Comparison of ENCODE assay signal across 9 cellular contexts in the genomic region with DNA sequence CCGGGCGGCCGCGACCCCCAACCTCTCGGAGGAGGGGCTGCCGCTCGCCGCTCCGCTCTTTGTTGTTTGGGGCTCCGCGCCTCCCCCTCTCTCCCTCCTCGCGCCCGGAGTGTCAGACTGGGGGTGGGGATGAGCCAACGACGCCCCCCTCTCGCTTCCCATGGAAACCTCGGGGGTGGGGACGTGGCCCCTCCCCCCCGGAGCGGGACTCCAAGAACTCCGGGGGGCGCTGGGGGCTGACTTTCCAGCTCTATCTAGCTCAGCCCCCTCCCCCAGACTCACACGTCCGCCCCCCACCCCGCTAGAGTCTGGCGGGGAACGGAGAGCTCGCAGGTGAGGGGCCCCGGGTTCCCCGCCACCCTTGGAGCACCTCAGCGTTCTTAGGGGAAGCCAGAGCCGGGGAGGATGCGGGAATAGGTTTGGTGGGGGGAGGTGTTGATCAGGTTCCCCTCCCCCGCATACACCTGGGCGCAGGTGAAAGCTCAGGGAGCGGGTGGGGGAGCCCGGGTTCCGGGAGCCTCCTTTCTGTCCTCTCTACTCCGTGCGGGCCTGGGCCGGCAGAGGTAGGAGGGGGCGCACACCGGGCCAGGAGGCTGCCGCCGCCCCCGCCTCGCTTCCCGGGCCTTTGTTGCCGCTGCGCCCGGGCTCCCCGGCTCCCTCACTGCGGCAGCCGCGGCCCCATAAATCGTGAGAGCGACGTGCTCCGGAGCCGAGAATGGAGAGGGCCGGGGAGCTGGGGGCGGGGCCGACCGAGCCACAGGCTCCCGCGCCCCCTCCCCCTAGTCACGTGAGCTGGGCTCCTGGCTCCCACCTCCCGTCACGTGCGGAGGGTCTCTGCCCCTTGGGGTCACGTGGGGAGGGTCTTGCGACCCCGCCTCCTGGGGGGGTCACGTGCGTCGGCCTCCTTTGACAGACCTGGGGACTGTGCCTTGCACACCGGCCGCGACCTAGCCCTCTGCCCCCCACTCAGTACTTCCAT. TPM values are rescaled to one million over a fixed set of nuclear protein-coding genes. Genes with fewer than 3 reads are reported as not detected.
DNase-seq lines count a peak whose midpoint lies in the region; ATAC-seq and TF ChIP-seq lines count a peak whose summit lies in the region.
"Had no signal": no experiment of that assay in that cellular context is flagged by ENCODE, and none has a peak within 500 bp of the region (broad histone marks: within the 10 kb centered on the region; RNA-seq: fewer than 3 reads in every experiment).

No MANE protein-coding gene starts in this region.

- intact Hi-C loops in mucosa of descending colon (cut with DNase I, micrococcal nuclease), result no loop called here

- H3K27me3 Mint-ChIP-seq in activated naive CD8-positive, alpha-beta T cell treated with anti-CD3 and anti-CD28 coated beads, Interleukin-2, amount 50 U/mL, for 24 hours, result peaks cover 45% of the 10 kb centered on the region

- no peak for ATAC-seq in activated naive CD8-positive, alpha-beta T cell treated with anti-CD3 and anti-CD28 coated beads, Interleukin-2, amount 50 U/mL, for 24 hours
- ATAC-seq in mucosa of descending colon, result no peak

- H3K4me1 Mint-ChIP-seq in activated naive CD8-positive, alpha-beta T cell treated with anti-CD3 and anti-CD28 coated beads, Interleukin-2, amount 50 U/mL, for 24 hours, result peaks cover 42% of the 10 kb centered on the region

- peak overlapping the region; percentile 43 for H3K4me3 Mint-ChIP-seq in activated naive CD8-positive, alpha-beta T cell treated with anti-CD3 and anti-CD28 coated beads, Interleukin-2, amount 50 U/mL, for 24 hours

- no peaks in the 10 kb centered on the region for H3K36me3 Mint-ChIP-seq in activated naive CD8-positive, alpha-beta T cell treated with anti-CD3 and anti-CD28 coated beads, Interleukin-2, amount 50 U/mL, for 24 hours (ENCODE audit: low read depth)

- H3K36me3 ChIP-seq in mucosa of descending colon (ENCODE audit: low read depth), result no peaks in the 10 kb centered on the region

- no peaks in the 10 kb centered on the region for H3K9me3 ChIP-seq in mucosa of descending colon

- peaks cover 59% of the 10 kb centered on the region for H3K4me1 ChIP-seq in mucosa of descending colon (ENCODE audit: low read depth)

- no peaks in the 10 kb centered on the region for H3K9me3 Mint-ChIP-seq in activated naive CD8-positive, alpha-beta T cell treated with anti-CD3 and anti-CD28 coated beads, Interleukin-2, amount 50 U/mL, for 24 hours

- no peak for TF ChIP-seq POLR2A in erythroblast (IDR thresholded peaks at IDR 0.05; ENCODE audit: low read length)

- TF ChIP-seq CTCF in mucosa of descending colon (IDR thresholded peaks at IDR 0.05), result no peak

- no peak overlapping the region for H3K27ac Mint-ChIP-seq in activated naive CD8-positive, alpha-beta T cell treated with anti-CD3 and anti-CD28 coated beads, Interleukin-2, amount 50 U/mL, for 24 hours

- peak; percentile 88 for DNase-seq in DMS 273 (lab: John Stamatoyannopoulos, UW; ENCODE audit: unreplicated experiment)
- no peak for DNase-seq in DMS 273 treated with DMSO at 0.1 percent for 48 hours (lab: John Stamatoyannopoulos, UW)
- peak; percentile 86 for DNase-seq in NCI-H2171 treated with DMSO at 0.1 percent for 48 hours (lab: John Stamatoyannopoulos, UW)
- no peak for DNase-seq in activated naive CD8-positive, alpha-beta T cell treated with anti-CD3 and anti-CD28 coated beads, Interleukin-2, amount 50 U/mL, for 24 hours
- DNase-seq in mucosa of descending colon, result peak; percentile 71 to 73 (median 71)
- no peak for DNase-seq in epidermal melanocyte (ENCODE audit: insufficient read length, low spot score)
- DNase-seq in EL, result no peak
- DNase-seq in erythroblast (lab: John Stamatoyannopoulos, UW), result no peak

- H3K4me3 ChIP-seq in mucosa of descending colon, result no peak overlapping the region
- H3K4me3 ChIP-seq: lung had no signal

RNA-seq across cellular contexts. Expression of gene EFNA3, which starts 1.9 kb away (rescaled TPM):
- total RNA-seq in mucosa of descending colon, result 10 to 100 TPM in 1 of 3 donors, 1 to 10 TPM in 2; 2.1 to 17.4 (median 5.6) TPM

RNA-seq across cellular contexts. Expression of gene EFNA4, which starts 17.0 kb away (rescaled TPM):
- total RNA-seq in mucosa of descending colon, result 10 to 100 TPM; 12.3 to 27.2 (median 26.4) TPM

RNA-seq across cellular contexts. Expression of gene ADAM15, which starts 29.4 kb away (rescaled TPM):
- total RNA-seq in mucosa of descending colon, result 100 to 1,000 TPM in 1 of 3 donors, 10 to 100 TPM in 2; 71.8 to 148 (median 79.7) TPM

RNA-seq across cellular contexts. Expression of gene DCST1, which starts 46.9 kb away (rescaled TPM):
- under 1 TPM in 2 of 3 donors, not detected in 1; 0.19 to 0.20 TPM for total RNA-seq in mucosa of descending colon

RNA-seq across cellular contexts. Expression of gene DCST2, which starts 47.0 kb away (rescaled TPM):
- total RNA-seq in mucosa of descending colon, result 1 to 10 TPM; 1.7 to 3.3 (median 2.3) TPM

Comparison
In these comparisons a context has a peak if more than half of its experiments do, and no peak if none do; other contexts are left out.
1. DNase-seq: peak in DMS 273 (single experiment), NCI-H2171 treated with DMSO at 0.1 percent for 48 hours (single experiment) and mucosa of descending colon (3 of 3); none in DMS 273 treated with DMSO at 0.1 percent for 48 hours (single experiment), activated naive CD8-positive, alpha-beta T cell treated with anti-CD3 and anti-CD28 coated beads, Interleukin-2, amount 50 U/mL, for 24 hours (single experiment), epidermal melanocyte (single experiment), EL (single experiment) and erythroblast (0 of 2).